20 cellular contexts compared by ENCODE assay signal in the genomic region with DNA sequence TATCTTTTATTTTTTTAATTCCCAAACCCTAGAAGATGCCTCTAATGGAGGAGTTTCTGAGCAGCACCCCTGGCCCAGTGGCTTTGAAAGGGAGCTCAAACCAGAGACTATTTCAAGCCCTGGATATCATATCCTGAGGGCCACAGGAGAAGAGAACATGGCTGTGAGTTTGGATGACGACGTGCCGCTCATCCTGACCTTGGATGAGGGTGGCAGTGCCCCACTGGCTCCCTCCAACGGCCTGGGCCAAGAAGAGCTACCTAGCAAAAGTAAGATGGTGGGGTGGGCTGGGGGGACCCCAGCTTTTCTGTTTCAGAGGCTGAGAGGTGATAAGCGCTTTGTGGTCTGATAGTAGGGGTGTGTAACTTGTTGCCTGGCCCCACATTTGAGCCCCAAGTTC. TPM values are rescaled to one million over a fixed set of nuclear protein-coding genes. Genes with fewer than 3 reads are reported as not detected.
DNase-seq lines count a peak whose midpoint lies in the region; ATAC-seq and TF ChIP-seq lines count a peak whose summit lies in the region.
"Had no signal": no experiment of that assay in that cellular context is flagged by ENCODE, and none has a peak within 500 bp of the region (broad histone marks: within the 10 kb centered on the region; RNA-seq: fewer than 3 reads in every experiment).

No MANE protein-coding gene starts in this region.

- H3K36me3 Mint-ChIP-seq in neural progenitor cell, result peaks cover 10% of the 10 kb centered on the region

- no peak overlapping the region for H3K9ac ChIP-seq in neural progenitor cell

- H3K27me3 ChIP-seq in cardiac muscle cell, result no peaks in the 10 kb centered on the region
- no peaks in the 10 kb centered on the region for H3K27me3 ChIP-seq in breast epithelium
- H3K27me3 ChIP-seq in neural progenitor cell, result no peaks in the 10 kb centered on the region
- H3K27me3 ChIP-seq in upper lobe of left lung, result no peaks in the 10 kb centered on the region
- H3K27me3 ChIP-seq: neutrophil, upper lobe of right lung had no signal

- H3K36me3 ChIP-seq in cardiac muscle cell (no peaks in the 10 kb centered on the region), breast epithelium (no peaks in the 10 kb centered on the region), neural progenitor cell (no peaks in the 10 kb centered on the region), upper lobe of left lung (peaks cover 0 to 36% (median 21%) of the 10 kb centered on the region in 4 donors)
- H3K36me3 ChIP-seq: neutrophil had no signal

- no peak overlapping the region for H3K4me3 Mint-ChIP-seq in neural progenitor cell
- H3K4me3 Mint-ChIP-seq: activated naive CD8-positive, alpha-beta T cell; brain had no signal

- H3K4me3 ChIP-seq in cardiac muscle cell (no peak overlapping the region), breast epithelium (no peak overlapping the region), neural progenitor cell (no peak overlapping the region), upper lobe of left lung (no peak overlapping the region)
- H3K4me3 ChIP-seq: A549, GM12878, upper lobe of right lung had no signal

- H4K20me1 ChIP-seq in neural progenitor cell (ENCODE audit: low read depth), result peaks cover 6% of the 10 kb centered on the region

- H3K27me3 Mint-ChIP-seq in neural progenitor cell (ENCODE audit: insufficient read depth, low read depth), result peaks cover 12% of the 10 kb centered on the region
- H3K27me3 Mint-ChIP-seq: activated naive CD8-positive, alpha-beta T cell; brain had no signal

- TF ChIP-seq POLR2A in breast epithelium (IDR thresholded peaks at IDR 0.05) (no peak), upper lobe of left lung (IDR thresholded peaks at IDR 0.05) (no peak)

- 91 to 100% methylated on average over 3 to 5 of the region's 5 CpGs for WGBS in upper lobe of left lung, 2 donors

- peak overlapping the region; percentile 21 for H3K27ac ChIP-seq in cardiac muscle cell
- H3K27ac ChIP-seq in breast epithelium, result peak overlapping the region; percentile 4 to 56
- H3K27ac ChIP-seq in neural progenitor cell, result no peak overlapping the region
- H3K27ac ChIP-seq in upper lobe of left lung, result peak overlapping the region; percentile 2 to 61 (median 39)
- H3K27ac ChIP-seq: A549, neutrophil, upper lobe of right lung had no signal

- no peaks in the 10 kb centered on the region for H3K9me3 Mint-ChIP-seq in neural progenitor cell

- intact Hi-C loops in left cardiac atrium (cut with DNase I) (no loop called here), breast epithelium (cut with DNase I; ENCODE audit: low total_unique reads) (loop anchor here (10.0 kb wide), 1 partner anchor 1382 kb away; a partner anchor contains a TSS)

- TF ChIP-seq CTCF in cardiac muscle cell (IDR thresholded peaks at IDR 0.05; ENCODE audit: low read depth, low read length), result no peak
- TF ChIP-seq CTCF in breast epithelium (IDR thresholded peaks at IDR 0.05), result no peak
- no peak for TF ChIP-seq CTCF in neural progenitor cell (IDR thresholded peaks at IDR 0.05)
- TF ChIP-seq CTCF in upper lobe of left lung (IDR thresholded peaks at IDR 0.05), result no peak
- no peak for TF ChIP-seq CTCF in GM13976 (IDR thresholded peaks at IDR 0.05; ENCODE audit: borderline replicate concordance, control extremely low read depth, extremely low read depth, insufficient read depth, missing control alignments)

- H3K27ac Mint-ChIP-seq in neural progenitor cell, result peak overlapping the region; percentile 70
- H3K27ac Mint-ChIP-seq: activated naive CD8-positive, alpha-beta T cell had no signal

- H2AFZ ChIP-seq in neural progenitor cell (replicated peaks), result no peak overlapping the region

- no peak overlapping the region for H3K4me2 ChIP-seq in neural progenitor cell
- H3K4me2 ChIP-seq: A549 had no signal

- peaks cover 7% of the 10 kb centered on the region for H3F3A ChIP-seq in neural progenitor cell (ENCODE audit: low read depth)

- no peak for TF ChIP-seq EP300 in upper lobe of left lung (IDR thresholded peaks at IDR 0.05)

- ATAC-seq in left cardiac atrium (no peak), upper lobe of left lung (ENCODE audit: low FRiP score in 2 of 2) (no peak), GM21526 (IDR thresholded peaks at IDR 0.05; ENCODE audit: low FRiP score, unreplicated experiment) (no peak)
- ATAC-seq: A549, GM12878, upper lobe of right lung had no signal

- no peak for DNase-seq in cardiac muscle cell (ENCODE audit: low read depth in 1 of 2, low spot score in 1 of 2)
- DNase-seq in left cardiac atrium, result no peak
- DNase-seq in breast epithelium (ENCODE audit: low spot score in 2 of 2), result no peak
- no peak for DNase-seq in neural progenitor cell (ENCODE audit: low spot score)
- no peak for DNase-seq in upper lobe of left lung
- DNase-seq in GM13976 (ENCODE audit: low spot score), result no peak
- DNase-seq in activated CD8-positive, alpha-beta memory T cell treated with anti-CD3 and anti-CD28 coated beads, Interleukin-2, amount 50 U/mL, for 48 hours, result no peak
- DNase-seq: activated CD4-positive, CD25-positive, alpha-beta regulatory T cell treated with anti-CD3 and anti-CD28 coated beads, Interleukin-2, amount 50 U/mL, for 72 hours; foreskin melanocyte; GF-D8; NCI-H1105 treated with DMSO at 0.1 percent for 48 hours; NCI-H524 treated with DMSO at 0.1 percent for 48 hours; retina; upper lobe of right lung had no signal

- in situ Hi-C loops in GM13976 (cut with MboI; ENCODE audit: low sequenced_read_pairs, unreplicated experiment), result no loop called here

- peaks cover 6% of the 10 kb centered on the region for H3K79me2 ChIP-seq in neural progenitor cell (ENCODE audit: low read depth)

- H3K4me1 Mint-ChIP-seq in neural progenitor cell, result peaks cover 52% of the 10 kb centered on the region

- H3K9me3 ChIP-seq in cardiac muscle cell (ENCODE audit: low read depth) (no peaks in the 10 kb centered on the region), breast epithelium (no peaks in the 10 kb centered on the region), neural progenitor cell (ENCODE audit: low read depth) (no peaks in the 10 kb centered on the region), upper lobe of left lung (no peaks in the 10 kb centered on the region)
- H3K9me3 ChIP-seq: A549, neutrophil, upper lobe of right lung had no signal

- H3K4me1 ChIP-seq in cardiac muscle cell (ENCODE audit: low read depth), result peaks cover 8% of the 10 kb centered on the region
- H3K4me1 ChIP-seq in breast epithelium, result peaks cover 0 to 15% of the 10 kb centered on the region in 2 donors
- no peaks in the 10 kb centered on the region for H3K4me1 ChIP-seq in neural progenitor cell
- H3K4me1 ChIP-seq in upper lobe of left lung, result peaks cover 48 to 70% (median 61%) of the 10 kb centered on the region in 4 donors

RNA-seq across cellular contexts. Expression of a gene that starts 5.4 kb away (rescaled TPM):
- total RNA-seq in cardiac muscle cell (11.1 and 24.2 TPM in 2 replicates), left cardiac atrium (10 to 100 TPM; 66.1 to 80.6 TPM), breast epithelium (10 to 100 TPM; 46.9 to 71.7 (median 59.5) TPM), neural progenitor cell (ENCODE audit: low replicate concordance) (12.2 and 19.1 TPM in 2 replicates), upper lobe of left lung (100 to 1,000 TPM in 1 of 6 donors, 10 to 100 TPM in 5; 36.6 to 193 (median 52.2) TPM)
- 13.4 and 31.1 TPM in 2 replicates for polyA plus RNA-seq in cardiac muscle cell

RNA-seq across cellular contexts. Expression of a gene that starts 41.2 kb away (rescaled TPM):
- total RNA-seq in cardiac muscle cell, result 40.7 and 44.4 TPM in 2 replicates
- 36.1 and 39.7 TPM in 2 replicates for polyA plus RNA-seq in cardiac muscle cell
- 10 to 100 TPM; 10.8 to 13.0 TPM for total RNA-seq in left cardiac atrium
- total RNA-seq in breast epithelium, result 10 to 100 TPM in 2 of 3 donors, 1 to 10 TPM in 1; 9.4 to 22.4 (median 15.4) TPM
- total RNA-seq in neural progenitor cell (ENCODE audit: low replicate concordance), result 13.7 and 22.5 TPM in 2 replicates
- 10 to 100 TPM; 11.5 to 25.2 (median 17.6) TPM for total RNA-seq in upper lobe of left lung

RNA-seq across cellular contexts. Expression of a gene that starts 41.4 kb away (rescaled TPM):
- total RNA-seq in cardiac muscle cell (72.6 and 148 TPM in 2 replicates), left cardiac atrium (10 to 100 TPM; 32.4 to 39.4 TPM), breast epithelium (10 to 100 TPM; 51.5 to 62.1 (median 60.3) TPM), neural progenitor cell (ENCODE audit: low replicate concordance) (36.9 and 72.9 TPM in 2 replicates), upper lobe of left lung (10 to 100 TPM; 43.3 to 81.5 (median 58.9) TPM)
- 49.2 and 59.7 TPM in 2 replicates for polyA plus RNA-seq in cardiac muscle cell
